Comparison of ENCODE assay signal across 19 cellular contexts in the genomic region with DNA sequence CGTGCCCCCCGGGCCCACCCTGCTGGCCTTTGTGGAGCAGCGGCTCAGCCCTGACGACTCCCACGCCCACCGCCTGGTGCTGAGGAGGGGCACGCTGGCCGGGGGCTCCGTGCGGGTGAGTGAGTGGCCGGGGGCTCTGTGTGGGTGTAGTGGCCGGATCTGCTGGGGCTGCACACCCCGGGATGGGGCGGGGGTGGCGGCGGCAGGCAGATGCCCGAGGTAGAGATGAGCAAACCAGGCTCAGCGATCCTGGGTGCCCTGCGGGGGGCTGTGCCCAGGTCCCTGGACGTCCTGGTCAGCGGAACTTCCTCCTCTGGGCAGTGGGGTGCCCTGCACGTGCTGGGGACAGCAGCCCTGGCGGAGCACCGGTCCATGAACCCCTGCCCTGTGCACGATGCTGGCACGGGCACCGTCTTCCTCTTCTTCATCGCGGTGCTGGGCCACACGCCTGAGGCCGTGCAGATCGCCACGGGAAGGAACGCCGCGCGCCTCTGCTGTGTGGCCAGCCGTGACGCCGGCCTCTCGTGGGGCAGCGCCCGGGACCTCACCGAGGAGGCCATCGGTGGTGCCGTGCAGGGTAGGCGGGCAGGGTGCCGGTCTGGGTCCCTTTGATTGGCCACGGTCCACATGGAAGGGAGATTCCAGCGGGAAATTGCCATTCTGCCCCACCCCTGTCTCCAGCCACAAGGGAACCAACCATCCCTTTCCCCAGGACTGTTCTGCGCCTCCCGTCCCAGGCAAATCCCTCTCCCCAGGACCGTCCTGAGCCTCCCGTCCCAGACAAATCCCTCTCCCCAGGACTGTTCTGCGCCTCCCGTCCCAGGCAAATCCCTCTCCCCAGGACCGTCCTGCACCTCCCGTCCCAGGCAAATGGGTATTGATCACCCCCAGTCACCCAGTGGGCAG. TPM values are rescaled to one million over a fixed set of nuclear protein-coding genes. Genes with fewer than 3 reads are reported as not detected.
DNase-seq lines count a peak whose midpoint lies in the region; ATAC-seq and TF ChIP-seq lines count a peak whose summit lies in the region.
"Had no signal": no experiment of that assay in that cellular context is flagged by ENCODE, and none has a peak within 500 bp of the region (broad histone marks: within the 10 kb centered on the region; RNA-seq: fewer than 3 reads in every experiment).

No MANE protein-coding gene starts in this region.

- H3K4me1 Mint-ChIP-seq in neural crest cell = no peaks in the 10 kb centered on the region

- H3K4me3 ChIP-seq in coronary artery = no peak overlapping the region

- peak; percentile 18 for DNase-seq in AG08396 (ENCODE audit: low spot score)
- DNase-seq in GM13976 (ENCODE audit: low spot score) = peak; percentile 25
- DNase-seq in coronary artery (ENCODE audit: low spot score) = peak; percentile 73
- DNase-seq in neural crest cell (ENCODE audit: low read depth, low spot score) = no peak
- no peak for DNase-seq in activated gamma-delta T cell treated with Interleukin-2 at 50 U/mL for 16 hours
- DNase-seq in NCI-H510A (lab: John Stamatoyannopoulos, UW) = no peak
- no peak for DNase-seq in NCI-H1417 treated with DMSO at 0.1 percent for 48 hours (lab: John Stamatoyannopoulos, UW)
- DNase-seq: activated naive CD4-positive, alpha-beta T cell treated with anti-CD3 and anti-CD28 coated beads, Interleukin-2, amount 50 U/mL, for 16 hours; activated T-cell treated with anti-CD3 and anti-CD28 coated beads for 4 hours; AML-193; erythroblast; HFFc6; immature natural killer cell; mesenchymal stem cell; NCI-H1092; retina had no signal

- H3K27me3 Mint-ChIP-seq in neural crest cell (ENCODE audit: low read depth) = no peaks in the 10 kb centered on the region

- H3K4me3 Mint-ChIP-seq in neural crest cell = no peak overlapping the region
- H3K4me3 Mint-ChIP-seq: dendritic cell treated with granulocyte-macrophage colony-stimulating factor and Interleukin-4, amounts not matched to agents 40 ng/mL and 50 ng/mL, for 4 days; HFFc6; immature natural killer cell had no signal

- no peaks in the 10 kb centered on the region for H3K9me3 Mint-ChIP-seq in neural crest cell
- H3K9me3 Mint-ChIP-seq: dendritic cell treated with granulocyte-macrophage colony-stimulating factor and Interleukin-4, amounts not matched to agents 40 ng/mL and 50 ng/mL, for 4 days; HFFc6; immature natural killer cell had no signal

- TF ChIP-seq CTCF in GM13976 (IDR thresholded peaks at IDR 0.05; ENCODE audit: borderline replicate concordance, control extremely low read depth, extremely low read depth, insufficient read depth, missing control alignments) (no peak), coronary artery (IDR thresholded peaks at IDR 0.05) (no peak), neural crest cell (conservative IDR thresholded peaks at IDR 0.05) (no peak)

- no peak for ATAC-seq in GM19351 (IDR thresholded peaks at IDR 0.05; ENCODE audit: unreplicated experiment)

- no peak overlapping the region for H3K27ac ChIP-seq in coronary artery

- in situ Hi-C loops in GM13976 (cut with MboI; ENCODE audit: low sequenced_read_pairs, unreplicated experiment) = no loop called here

- H3K27ac Mint-ChIP-seq in neural crest cell (ENCODE audit: unreplicated experiment) = peak overlapping the region; percentile 50
- H3K27ac Mint-ChIP-seq: dendritic cell treated with granulocyte-macrophage colony-stimulating factor and Interleukin-4, amounts not matched to agents 40 ng/mL and 50 ng/mL, for 4 days; HFFc6 had no signal

- H3K36me3 Mint-ChIP-seq in neural crest cell (ENCODE audit: low read depth) = no peaks in the 10 kb centered on the region
- H3K36me3 Mint-ChIP-seq: immature natural killer cell had no signal

RNA-seq across cellular contexts. Expression of gene NEU4, which starts 5.8 kb away (rescaled TPM):
- total RNA-seq in neural crest cell = 0.14 and 0.25 TPM in 2 replicates

RNA-seq across cellular contexts. Expression of gene GAL3ST2, which starts 38.2 kb away (rescaled TPM):
- 0.28 TPM in 1 of 2 replicates, not detected in the other for total RNA-seq in neural crest cell
- total RNA-seq: glomerular endothelial cell had no signal

RNA-seq across cellular contexts. Expression of gene PDCD1, which starts 43.9 kb away (rescaled TPM):
- not detected in 2 replicates for total RNA-seq in neural crest cell
- total RNA-seq: glomerular endothelial cell, HFFc6 had no signal

RNA-seq across cellular contexts. Expression of gene RTP5, which starts 54.7 kb away (rescaled TPM):
- not detected in 2 replicates for total RNA-seq in neural crest cell
- total RNA-seq: glomerular endothelial cell, HFFc6 had no signal

Comparison
In these comparisons a context has a peak if more than half of its experiments do, and no peak if none do; other contexts are left out.
1. DNase-seq: peak in AG08396 (single experiment), GM13976 (single experiment) and coronary artery (single experiment); none in neural crest cell (single experiment), activated gamma-delta T cell treated with Interleukin-2 at 50 U/mL for 16 hours (single experiment), NCI-H510A (single experiment) and NCI-H1417 treated with DMSO at 0.1 percent for 48 hours (single experiment).